ENCODE assay signal across 20 cellular contexts in genomic region chr6:89706121-89706520, GRCh38.
A peak's percentile ranks its signal among the peaks of the same experiment; 100 is the strongest.
DNase-seq lines count a peak whose midpoint lies in the region; ATAC-seq, FAIRE-seq and TF ChIP-seq lines count a peak whose summit lies in the region.
"Had no signal": no experiment of that assay in that cellular context is flagged by ENCODE, and none has a peak within 500 bp of the region (broad histone marks: within the 10 kb centered on the region; RNA-seq: fewer than 3 reads in every experiment).

No MANE protein-coding gene starts in this region.

- no peaks in the 10 kb centered on the region for H3K9me3 Mint-ChIP-seq in activated CD8-positive, alpha-beta T cell treated with anti-CD3 and anti-CD28 coated beads for 36 hours
- no peaks in the 10 kb centered on the region for H3K9me3 Mint-ChIP-seq in activated CD8-positive, alpha-beta T cell treated with anti-CD3 and anti-CD28 coated beads, Interleukin-2, amount 10 ng/mL, durations not matched to agents 7 days and 5 days (ENCODE audit: insufficient read depth)
- H3K9me3 Mint-ChIP-seq: CD4-positive, alpha-beta T cell; CD8-positive, alpha-beta T cell had no signal

- DNase-seq in activated CD8-positive, alpha-beta T cell treated with anti-CD3 and anti-CD28 coated beads for 36 hours: no peak
- DNase-seq in activated CD8-positive, alpha-beta T cell treated with anti-CD3 and anti-CD28 coated beads, Interleukin-2, amount 10 ng/mL, durations not matched to agents 7 days and 5 days: no peak
- DNase-seq in HepG2 (ENCODE audit: low spot score) (no peak), right lobe of liver (no peak), foreskin keratinocyte (no peak)
- DNase-seq: AML-193; Caco-2; Calu3; CD4-positive, alpha-beta T cell; CD8-positive, alpha-beta T cell; DMS79 treated with DMSO at 0.1 percent for 48 hours; GF-D8 had no signal

- TF ChIP-seq RAD21 in liver (IDR thresholded peaks at IDR 0.05): no peak
- no peak for TF ChIP-seq RAD21 in HepG2 (CRISPR knock-in tag; IDR thresholded peaks at IDR 0.05)

- H3K36me3 ChIP-seq in liver (ENCODE audit: control insufficient read depth in 4 of 4, insufficient read depth in 3 of 4, low read depth in 1 of 4, low read length in 3 of 4) (peaks cover 5 to 25% (median 16%) of the 10 kb centered on the region in 4 donors), HepG2 (replicated peaks in 1 of 2; ENCODE audit: control insufficient read depth in 1 of 2, insufficient read depth in 2 of 2, low read length in 2 of 2) (peaks cover 14 to 64% of the 10 kb centered on the region in 2 experiments), right lobe of liver (peaks cover 0 to 51% (median 2%) of the 10 kb centered on the region in 4 donors)

- no peaks in the 10 kb centered on the region for H3K27me3 ChIP-seq in liver (ENCODE audit: control insufficient read depth in 4 of 4, insufficient read depth in 4 of 4, low read length in 3 of 4)
- H3K27me3 ChIP-seq in HepG2 (ENCODE audit: control insufficient read depth in 1 of 2, insufficient read depth in 2 of 2, low read length in 2 of 2): no peaks in the 10 kb centered on the region
- no peaks in the 10 kb centered on the region for H3K27me3 ChIP-seq in right lobe of liver
- H3K27me3 ChIP-seq in foreskin keratinocyte: no peaks in the 10 kb centered on the region
- H3K27me3 ChIP-seq: BLaER1 treated with 17β-estradiol and CSF1 and Interleukin-3, amounts not matched to agents 10 nM and 100 nM had no signal

- TF ChIP-seq POLR2A in HepG2 (IDR thresholded peaks at IDR 0.05; ENCODE audit: insufficient read depth in 1 of 2, low read depth in 2 of 2, low read length in 2 of 2): no peak
- TF ChIP-seq POLR2A in right lobe of liver (IDR thresholded peaks at IDR 0.05): no peak

- H3K4me3 Mint-ChIP-seq in activated CD8-positive, alpha-beta T cell treated with anti-CD3 and anti-CD28 coated beads for 36 hours: no peak overlapping the region
- H3K4me3 Mint-ChIP-seq in activated CD8-positive, alpha-beta T cell treated with anti-CD3 and anti-CD28 coated beads, Interleukin-2, amount 10 ng/mL, durations not matched to agents 7 days and 5 days: no peak overlapping the region
- H3K4me3 Mint-ChIP-seq: B cell; CD4-positive, alpha-beta T cell; CD8-positive, alpha-beta T cell had no signal

- no peaks in the 10 kb centered on the region for H3K79me2 ChIP-seq in HepG2 (ENCODE audit: insufficient read depth, low read length)

- H2AFZ ChIP-seq in HepG2 (ENCODE audit: low read length): no peak overlapping the region

- no peaks in the 10 kb centered on the region for H3K27me3 Mint-ChIP-seq in activated CD8-positive, alpha-beta T cell treated with anti-CD3 and anti-CD28 coated beads for 36 hours
- H3K27me3 Mint-ChIP-seq in activated CD8-positive, alpha-beta T cell treated with anti-CD3 and anti-CD28 coated beads, Interleukin-2, amount 10 ng/mL, durations not matched to agents 7 days and 5 days (ENCODE audit: low read depth): no peaks in the 10 kb centered on the region
- H3K27me3 Mint-ChIP-seq: B cell; CD4-positive, alpha-beta T cell had no signal

- no peak overlapping the region for H3K4me2 ChIP-seq in HepG2 (ENCODE audit: low read depth, low read length)
- H3K4me2 ChIP-seq: A549; BLaER1 treated with 17β-estradiol and CSF1 and Interleukin-3, amounts not matched to agents 10 nM and 100 nM had no signal

- in situ Hi-C loops in HepG2 (cut with HindIII; ENCODE audit: extremely low pct_ligation_motif_present, low pct_unique_long_range_greater_than_20kb): no loop called here

- no peak overlapping the region for H3K4me3 ChIP-seq in liver (ENCODE audit: low read depth in 1 of 3, low read length in 3 of 3)
- no peak overlapping the region for H3K4me3 ChIP-seq in HepG2 (replicated peaks in 1 of 3; ENCODE audit: insufficient read depth in 1 of 3, low read depth in 2 of 3, low read length in 3 of 3)
- no peak overlapping the region for H3K4me3 ChIP-seq in right lobe of liver
- H3K4me3 ChIP-seq: A549; BLaER1 treated with 17β-estradiol and CSF1 and Interleukin-3, amounts not matched to agents 10 nM and 100 nM had no signal

- no peaks in the 10 kb centered on the region for H3K9me3 ChIP-seq in liver (ENCODE audit: control insufficient read depth in 4 of 4, low read length in 3 of 4)
- no peaks in the 10 kb centered on the region for H3K9me3 ChIP-seq in HepG2 (ENCODE audit: low read length)
- H3K9me3 ChIP-seq in right lobe of liver: no peaks in the 10 kb centered on the region
- H3K9me3 ChIP-seq: A549; BLaER1 treated with 17β-estradiol and CSF1 and Interleukin-3, amounts not matched to agents 10 nM and 100 nM; Caco-2 had no signal

- peaks cover 51% of the 10 kb centered on the region for H3K36me3 Mint-ChIP-seq in activated CD8-positive, alpha-beta T cell treated with anti-CD3 and anti-CD28 coated beads for 36 hours (ENCODE audit: low read depth)
- H3K36me3 Mint-ChIP-seq in activated CD8-positive, alpha-beta T cell treated with anti-CD3 and anti-CD28 coated beads, Interleukin-2, amount 10 ng/mL, durations not matched to agents 7 days and 5 days (ENCODE audit: low read depth): peaks cover 59% of the 10 kb centered on the region

- CTCF ChIA-PET in activated CD8-positive, alpha-beta T cell treated with anti-CD3 and anti-CD28 coated beads for 36 hours (lab: Charles Lee): no interaction called here
- CTCF ChIA-PET in activated CD8-positive, alpha-beta T cell treated with anti-CD3 and anti-CD28 coated beads, Interleukin-2, amount 10 ng/mL, durations not matched to agents 7 days and 5 days (lab: Charles Lee): no interaction called here
- CTCF ChIA-PET in HepG2 (lab: Yijun Ruan, JAX; ENCODE audit: low intra/inter-chr PET ratio, low total read pairs): no interaction called here

- peak overlapping the region; percentile 30 for H3K27ac Mint-ChIP-seq in activated CD8-positive, alpha-beta T cell treated with anti-CD3 and anti-CD28 coated beads for 36 hours
- H3K27ac Mint-ChIP-seq in activated CD8-positive, alpha-beta T cell treated with anti-CD3 and anti-CD28 coated beads, Interleukin-2, amount 10 ng/mL, durations not matched to agents 7 days and 5 days: no peak overlapping the region
- H3K27ac Mint-ChIP-seq: B cell; CD4-positive, alpha-beta T cell; CD8-positive, alpha-beta T cell had no signal

- BruUV-seq in HepG2 (replicated peaks; lab: Mats Ljungman, UMichigan): no TSS peak

- no peak for ATAC-seq in activated CD8-positive, alpha-beta T cell treated with anti-CD3 and anti-CD28 coated beads for 36 hours
- no peak for ATAC-seq in activated CD8-positive, alpha-beta T cell treated with anti-CD3 and anti-CD28 coated beads, Interleukin-2, amount 10 ng/mL, durations not matched to agents 7 days and 5 days
- ATAC-seq in HepG2 (no peak), right lobe of liver (peak in 3 of 4 donors; percentile 12 to 36 (median 17)), foreskin keratinocyte (no peak)
- ATAC-seq: A549; CD8-positive, alpha-beta T cell had no signal

- peaks cover 0 to 40% (median 26%) of the 10 kb centered on the region in 4 donors for H3K4me1 ChIP-seq in liver (ENCODE audit: control insufficient read depth in 4 of 4, insufficient read depth in 4 of 4, low read length in 3 of 4)
- peaks cover 15% of the 10 kb centered on the region for H3K4me1 ChIP-seq in HepG2 (ENCODE audit: insufficient read depth, low read length)
- peaks cover 0 to 38% (median 5%) of the 10 kb centered on the region in 4 donors for H3K4me1 ChIP-seq in right lobe of liver
- peaks cover 7% of the 10 kb centered on the region for H3K4me1 ChIP-seq in foreskin keratinocyte
- H3K4me1 ChIP-seq: A549; BLaER1 treated with 17β-estradiol and CSF1 and Interleukin-3, amounts not matched to agents 10 nM and 100 nM had no signal

- H3K4me1 Mint-ChIP-seq in activated CD8-positive, alpha-beta T cell treated with anti-CD3 and anti-CD28 coated beads for 36 hours (ENCODE audit: low read depth): no peaks in the 10 kb centered on the region
- H3K4me1 Mint-ChIP-seq in activated CD8-positive, alpha-beta T cell treated with anti-CD3 and anti-CD28 coated beads, Interleukin-2, amount 10 ng/mL, durations not matched to agents 7 days and 5 days (ENCODE audit: low read depth): no peaks in the 10 kb centered on the region
- H3K4me1 Mint-ChIP-seq: B cell had no signal

- no peak for FAIRE-seq in HepG2 (lab: Jason Lieb, UNC)
- FAIRE-seq: A549, D721Med, GM12891 had no signal

- intact Hi-C loops in activated CD8-positive, alpha-beta T cell treated with anti-CD3 and anti-CD28 coated beads for 36 hours (cut with micrococcal nuclease): no loop called here
- intact Hi-C loops in HepG2 (cut with micrococcal nuclease; ENCODE audit: unreplicated experiment): loop anchor here (5.0 kb wide), 1 partner anchor 86 kb away; no protein-coding TSS in a partner anchor
- intact Hi-C loops in right lobe of liver (cut with DNase I): no loop called here

- H4K20me1 ChIP-seq in HepG2 (ENCODE audit: insufficient read depth, low read length): no peaks in the 10 kb centered on the region
- H4K20me1 ChIP-seq: BLaER1 treated with 17β-estradiol and CSF1 and Interleukin-3, amounts not matched to agents 10 nM and 100 nM had no signal

- H3K9ac ChIP-seq in liver (ENCODE audit: low read depth in 1 of 2, low read length in 2 of 2) (no peak overlapping the region), HepG2 (ENCODE audit: insufficient read depth, low read depth, low read length) (no peak overlapping the region)
- H3K9ac ChIP-seq: BLaER1 treated with 17β-estradiol and CSF1 and Interleukin-3, amounts not matched to agents 10 nM and 100 nM had no signal

- TF ChIP-seq EP300 in HepG2 (IDR thresholded peaks at IDR 0.05; ENCODE audit: low read depth in 2 of 2, low read length in 2 of 2): no peak
- TF ChIP-seq EP300 in HepG2 (CRISPR knock-in tag; IDR thresholded peaks at IDR 0.05; ENCODE audit: borderline replicate concordance): no peak

- no peak for TF ChIP-seq CTCF in activated CD8-positive, alpha-beta T cell treated with anti-CD3 and anti-CD28 coated beads for 36 hours (IDR thresholded peaks at IDR 0.05)
- TF ChIP-seq CTCF in liver (IDR thresholded peaks at IDR 0.05; ENCODE audit: low read depth, low read length, missing input control): no peak
- TF ChIP-seq CTCF in HepG2 (CRISPR knock-in tag; IDR thresholded peaks at IDR 0.05): no peak
- TF ChIP-seq CTCF in right lobe of liver (IDR thresholded peaks at IDR 0.05): no peak
- no peak for TF ChIP-seq CTCF in foreskin keratinocyte (conservative IDR thresholded peaks at IDR 0.05)

- POLR2A ChIA-PET in activated CD8-positive, alpha-beta T cell treated with anti-CD3 and anti-CD28 coated beads for 36 hours (lab: Charles Lee): no interaction called here
- POLR2A ChIA-PET in activated CD8-positive, alpha-beta T cell treated with anti-CD3 and anti-CD28 coated beads, Interleukin-2, amount 10 ng/mL, durations not matched to agents 7 days and 5 days (lab: Charles Lee): no interaction called here
- POLR2A ChIA-PET in HepG2 (lab: Yijun Ruan, JAX): no interaction called here

- no peak overlapping the region for H3K27ac ChIP-seq in liver (ENCODE audit: low read depth in 1 of 2, low read length in 2 of 2)
- no peak overlapping the region for H3K27ac ChIP-seq in HepG2 (ENCODE audit: extremely low read length, insufficient read depth, low read length)
- peak overlapping the region in 1 of 3 donors; percentile 19 for H3K27ac ChIP-seq in right lobe of liver
- no peak overlapping the region for H3K27ac ChIP-seq in foreskin keratinocyte
- H3K27ac ChIP-seq: 22Rv1; A549; BLaER1 treated with 17β-estradiol and CSF1 and Interleukin-3, amounts not matched to agents 10 nM and 100 nM; C4-2B had no signal

TF ChIP-seq in liver, 16 proteins besides CTCF, POLR2A, EP300 and RAD21 (continues in another document):
- peak; percentile 15 for TF ChIP-seq YY1 (IDR thresholded peaks at IDR 0.05)

TF ChIP-seq in HepG2, 621 proteins besides CTCF, POLR2A, EP300 and RAD21 (continues in another document):
- no peak for TF ChIP-seq ZBTB1 (CRISPR knock-in tag; IDR thresholded peaks at IDR 0.05; ENCODE audit: borderline replicate concordance)

Comparison
In these comparisons a context has a peak if more than half of its experiments do, and no peak if none do; other contexts are left out.
1. ATAC-seq: peak in right lobe of liver (3 of 4); none in activated CD8-positive, alpha-beta T cell treated with anti-CD3 and anti-CD28 coated beads for 36 hours (single experiment), activated CD8-positive, alpha-beta T cell treated with anti-CD3 and anti-CD28 coated beads, Interleukin-2, amount 10 ng/mL, durations not matched to agents 7 days and 5 days (single experiment), HepG2 (single experiment) and foreskin keratinocyte (single experiment).